Comparison of ENCODE assay signal across 17 cellular contexts in genomic region chr4:10963958-10964705, GRCh38.
DNase-seq lines count a peak whose midpoint lies in the region.
"Had no signal": no experiment of that assay in that cellular context is flagged by ENCODE, and none has a peak within 500 bp of the region (broad histone marks: within the 10 kb centered on the region; RNA-seq: fewer than 3 reads in every experiment).

No MANE protein-coding gene starts in this region.

- DNase-seq in NCI-H2081 (lab: John Stamatoyannopoulos, UW) (peak; percentile 18 to 71), NCI-H2081 treated with DMSO at 0.1 percent for 48 hours (lab: John Stamatoyannopoulos, UW) (no peak), astrocyte of the hippocampus (ENCODE audit: low read depth, low spot score) (peak; percentile 46), islet precursor cell (peak; percentile 16), nucleus accumbens (lab: John Stamatoyannopoulos, UW) (no peak), epidermal melanocyte (ENCODE audit: insufficient read length, low spot score) (no peak), DMS153 treated with DMSO at 0.1 percent for 48 hours (lab: John Stamatoyannopoulos, UW; ENCODE audit: unreplicated experiment) (no peak)
- DNase-seq in effector CD4-positive, alpha-beta T cell: no peak
- DNase-seq: activated CD4-positive, alpha-beta T cell treated with anti-CD3 and anti-CD28 coated beads for 4 hours; colonic mucosa; DMS79; left colon; natural killer cell; NCI-H1930; NCI-H510A treated with DMSO at 0.1 percent for 48 hours; posterior cingulate gyrus; SJCRH30 had no signal

Comparison
In these comparisons a context has a peak if more than half of its experiments do, and no peak if none do; other contexts are left out.
1. DNase-seq: peak in NCI-H2081 (2 of 2), astrocyte of the hippocampus (single experiment) and islet precursor cell (single experiment); none in NCI-H2081 treated with DMSO at 0.1 percent for 48 hours (single experiment), nucleus accumbens (0 of 56), effector CD4-positive, alpha-beta T cell (single experiment), epidermal melanocyte (single experiment) and DMS153 treated with DMSO at 0.1 percent for 48 hours (single experiment).